ENCODE assay signal across 16 cellular contexts in genomic region chr2:2321250-2321545, GRCh38.
"Had no signal": no experiment of that assay in that cellular context is flagged by ENCODE, and none has a peak within 500 bp of the region (broad histone marks: within the 10 kb centered on the region; RNA-seq: fewer than 3 reads in every experiment).

No MANE protein-coding gene starts in this region.

- H3K4me1 Mint-ChIP-seq: activated naive CD4-positive, alpha-beta T cell treated with anti-CD3 and anti-CD28 coated beads, Interleukin-2, amount 50 U/mL, for 24 hours; natural killer cell had no signal

- H3K36me3 ChIP-seq: adrenal gland, tibial nerve, uterus had no signal

- H3K4me1 ChIP-seq: adrenal gland, tibial nerve, uterus had no signal

- H3K27ac ChIP-seq: tibial nerve, uterus had no signal

- DNase-seq: activated T-cell treated with anti-CD3 and anti-CD28 coated beads for 4 hours; adrenal gland; central memory CD4-positive, alpha-beta T cell; endodermal cell; mesendoderm; natural killer cell; retina; stimulated activated CD4-positive, alpha-beta T cell treated with anti-CD3 and anti-CD28 coated beads, Interleukin-12 subunit alpha, Interleukin-12 subunit beta, amount 100 ng/mL, for 4 hours; stimulated activated CD4-positive, alpha-beta T cell treated with anti-CD3 and anti-CD28 coated beads, Interleukin-2, amount 100 ng/mL, for 24 hours; T1000; uterus had no signal

- H3K27ac Mint-ChIP-seq: activated naive CD4-positive, alpha-beta T cell treated with anti-CD3 and anti-CD28 coated beads, Interleukin-2, amount 50 U/mL, for 24 hours; activated T-helper 2 cell treated with anti-CD3 and anti-CD28 coated beads, Interferon-gamma antibody, Interleukin-2, Interleukin-4, amounts not matched to agents 10 μg/mL and 5 μg/mL and 100 μg/mL, durations not matched to agents 14 hours and 24 hours and 36 hours; dendritic cell treated with granulocyte-macrophage colony-stimulating factor and Interleukin-4, amounts not matched to agents 40 ng/mL and 50 ng/mL, for 4 days; endodermal cell; natural killer cell had no signal

- H3K4me3 Mint-ChIP-seq: activated naive CD4-positive, alpha-beta T cell treated with anti-CD3 and anti-CD28 coated beads, Interleukin-2, amount 50 U/mL, for 24 hours; dendritic cell treated with granulocyte-macrophage colony-stimulating factor and Interleukin-4, amounts not matched to agents 40 ng/mL and 50 ng/mL, for 4 days; endodermal cell; natural killer cell had no signal

- ATAC-seq: activated CD4-positive, CD25-positive, alpha-beta regulatory T cell treated with anti-CD3 and anti-CD28 coated beads, Interleukin-2, amount 50 U/mL, for 24 hours; natural killer cell had no signal

- H3K27me3 Mint-ChIP-seq: dendritic cell treated with granulocyte-macrophage colony-stimulating factor and Interleukin-4, amounts not matched to agents 40 ng/mL and 50 ng/mL, for 4 days had no signal

- H3K9me3 ChIP-seq: adrenal gland, uterus had no signal

- H3K27me3 ChIP-seq: adrenal gland, tibial nerve, uterus had no signal

- H3K4me3 ChIP-seq: adrenal gland, tibial nerve, uterus had no signal

- H3K36me3 Mint-ChIP-seq: activated naive CD4-positive, alpha-beta T cell treated with anti-CD3 and anti-CD28 coated beads, Interleukin-2, amount 50 U/mL, for 24 hours; natural killer cell had no signal

- H3K9me3 Mint-ChIP-seq: activated naive CD4-positive, alpha-beta T cell treated with anti-CD3 and anti-CD28 coated beads, Interleukin-2, amount 50 U/mL, for 24 hours; activated T-helper 2 cell treated with anti-CD3 and anti-CD28 coated beads, Interferon-gamma antibody, Interleukin-2, Interleukin-4, amounts not matched to agents 10 μg/mL and 5 μg/mL and 100 μg/mL, durations not matched to agents 14 hours and 24 hours and 36 hours; dendritic cell treated with granulocyte-macrophage colony-stimulating factor and Interleukin-4, amounts not matched to agents 40 ng/mL and 50 ng/mL, for 4 days; endodermal cell; natural killer cell had no signal
